Comparison of ENCODE assay signal across 2 cellular contexts in the genomic region with DNA sequence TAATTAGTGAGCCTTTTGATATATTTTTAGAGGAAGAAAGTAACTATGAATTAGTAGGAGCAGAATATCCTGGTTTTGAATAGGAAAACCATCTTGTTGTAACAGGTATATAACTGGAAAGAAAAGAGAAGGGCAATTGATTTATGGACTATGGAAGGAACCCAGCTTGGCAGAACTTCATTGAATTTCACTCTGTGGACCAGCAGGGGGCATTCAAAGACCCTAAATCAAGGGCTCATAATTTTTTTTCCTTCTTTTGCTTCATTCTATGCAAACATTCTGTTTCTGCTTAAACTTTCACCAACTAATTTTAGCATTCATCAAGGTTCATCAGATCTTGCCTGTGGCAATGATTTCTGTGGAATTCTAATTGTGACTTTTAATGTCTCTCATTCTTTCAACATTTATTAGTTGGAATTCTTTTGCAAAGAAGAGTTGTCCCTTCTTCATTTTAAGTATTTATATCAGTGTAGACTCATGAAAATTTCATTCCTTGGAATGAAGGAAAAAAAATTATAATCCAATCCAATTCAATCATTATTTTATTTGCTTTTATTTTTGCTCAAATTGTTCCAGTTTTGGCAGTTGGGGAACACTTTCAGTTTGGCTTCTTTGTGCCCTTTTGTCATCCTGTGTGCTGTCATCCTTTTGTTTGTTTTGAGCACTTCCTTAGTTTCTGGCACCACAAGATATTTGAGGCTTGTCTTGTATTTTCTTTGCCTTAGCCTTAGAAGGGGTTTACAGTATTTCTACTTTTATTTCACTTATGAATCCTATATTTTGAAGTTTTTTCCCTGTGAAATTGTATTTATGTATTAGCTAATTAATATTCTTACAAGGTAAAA.
TF ChIP-seq lines count a peak whose summit lies in the region.

No MANE protein-coding gene starts in this region.

TF ChIP-seq in IMR-90, 13 proteins besides CTCF, POLR2A, EP300 and RAD21:
- TF ChIP-seq CEBPB (IDR thresholded peaks at IDR 0.05; ENCODE audit: low read depth, low read length) (no peak), SMC3 (IDR thresholded peaks at IDR 0.05; ENCODE audit: low read depth, low read length) (peak; percentile 61), MXI1 (IDR thresholded peaks at IDR 0.05; ENCODE audit: borderline replicate concordance, low read depth, low read length) (no peak)

TF ChIP-seq in SK-N-SH treated with all-trans-retinoic acid at 6 μM for 48 hours, 23 proteins besides CTCF, POLR2A, EP300 and RAD21:
- TF ChIP-seq ISL1 (CRISPR knock-in tag; IDR thresholded peaks at IDR 0.05) = no peak
- TF ChIP-seq RARB (CRISPR knock-in tag; IDR thresholded peaks at IDR 0.05) = no peak
- no peak for TF ChIP-seq ZC3H10 (CRISPR knock-in tag; IDR thresholded peaks at IDR 0.05)
- no peak for TF ChIP-seq GLIS3 (CRISPR knock-in tag; IDR thresholded peaks at IDR 0.05)
- TF ChIP-seq, protein P1, sequence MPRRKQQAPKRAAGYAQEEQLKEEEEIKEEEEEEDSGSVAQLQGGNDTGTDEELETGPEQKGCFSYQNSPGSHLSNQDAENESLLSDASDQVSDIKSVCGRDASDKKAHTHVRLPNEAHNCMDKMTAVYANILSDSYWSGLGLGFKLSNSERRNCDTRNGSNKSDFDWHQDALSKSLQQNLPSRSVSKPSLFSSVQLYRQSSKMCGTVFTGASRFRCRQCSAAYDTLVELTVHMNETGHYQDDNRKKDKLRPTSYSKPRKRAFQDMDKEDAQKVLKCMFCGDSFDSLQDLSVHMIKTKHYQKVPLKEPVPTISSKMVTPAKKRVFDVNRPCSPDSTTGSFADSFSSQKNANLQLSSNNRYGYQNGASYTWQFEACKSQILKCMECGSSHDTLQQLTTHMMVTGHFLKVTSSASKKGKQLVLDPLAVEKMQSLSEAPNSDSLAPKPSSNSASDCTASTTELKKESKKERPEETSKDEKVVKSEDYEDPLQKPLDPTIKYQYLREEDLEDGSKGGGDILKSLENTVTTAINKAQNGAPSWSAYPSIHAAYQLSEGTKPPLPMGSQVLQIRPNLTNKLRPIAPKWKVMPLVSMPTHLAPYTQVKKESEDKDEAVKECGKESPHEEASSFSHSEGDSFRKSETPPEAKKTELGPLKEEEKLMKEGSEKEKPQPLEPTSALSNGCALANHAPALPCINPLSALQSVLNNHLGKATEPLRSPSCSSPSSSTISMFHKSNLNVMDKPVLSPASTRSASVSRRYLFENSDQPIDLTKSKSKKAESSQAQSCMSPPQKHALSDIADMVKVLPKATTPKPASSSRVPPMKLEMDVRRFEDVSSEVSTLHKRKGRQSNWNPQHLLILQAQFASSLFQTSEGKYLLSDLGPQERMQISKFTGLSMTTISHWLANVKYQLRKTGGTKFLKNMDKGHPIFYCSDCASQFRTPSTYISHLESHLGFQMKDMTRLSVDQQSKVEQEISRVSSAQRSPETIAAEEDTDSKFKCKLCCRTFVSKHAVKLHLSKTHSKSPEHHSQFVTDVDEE (CRISPR knock-in tag; IDR thresholded peaks at IDR 0.05) = no peak
- TF ChIP-seq, protein P2, sequence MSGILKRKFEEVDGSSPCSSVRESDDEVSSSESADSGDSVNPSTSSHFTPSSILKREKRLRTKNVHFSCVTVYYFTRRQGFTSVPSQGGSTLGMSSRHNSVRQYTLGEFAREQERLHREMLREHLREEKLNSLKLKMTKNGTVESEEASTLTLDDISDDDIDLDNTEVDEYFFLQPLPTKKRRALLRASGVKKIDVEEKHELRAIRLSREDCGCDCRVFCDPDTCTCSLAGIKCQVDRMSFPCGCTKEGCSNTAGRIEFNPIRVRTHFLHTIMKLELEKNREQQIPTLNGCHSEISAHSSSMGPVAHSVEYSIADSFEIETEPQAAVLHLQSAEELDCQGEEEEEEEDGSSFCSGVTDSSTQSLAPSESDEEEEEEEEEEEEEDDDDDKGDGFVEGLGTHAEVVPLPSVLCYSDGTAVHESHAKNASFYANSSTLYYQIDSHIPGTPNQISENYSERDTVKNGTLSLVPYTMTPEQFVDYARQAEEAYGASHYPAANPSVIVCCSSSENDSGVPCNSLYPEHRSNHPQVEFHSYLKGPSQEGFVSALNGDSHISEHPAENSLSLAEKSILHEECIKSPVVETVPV (CRISPR knock-in tag; IDR thresholded peaks at IDR 0.05) = no peak
- no peak for TF ChIP-seq ZFP3 (CRISPR knock-in tag; IDR thresholded peaks at IDR 0.05)
- TF ChIP-seq PPARA (CRISPR knock-in tag; IDR thresholded peaks at IDR 0.05; ENCODE audit: borderline replicate concordance) = no peak
- no peak for TF ChIP-seq TOX (CRISPR knock-in tag; IDR thresholded peaks at IDR 0.05; ENCODE audit: borderline replicate concordance)
- no peak for TF ChIP-seq SNAI2 (CRISPR knock-in tag; IDR thresholded peaks at IDR 0.05)
